18 cellular contexts compared by ENCODE assay signal in genomic region chr9:27386759-27387158, GRCh38.
DNase-seq lines count a peak whose midpoint lies in the region; ATAC-seq, FAIRE-seq and TF ChIP-seq lines count a peak whose summit lies in the region.
"Had no signal": no experiment of that assay in that cellular context is flagged by ENCODE, and none has a peak within 500 bp of the region (broad histone marks: within the 10 kb centered on the region; RNA-seq: fewer than 3 reads in every experiment).

No MANE protein-coding gene starts in this region.

- no peak overlapping the region for H4K8ac ChIP-seq in trophoblast cell (ENCODE audit: low read depth, low read length)

- no peak overlapping the region for H2AK5ac ChIP-seq in trophoblast cell (ENCODE audit: low read length)

- H3K79me2 ChIP-seq in Karpas-422 (ENCODE audit: low read length), result no peaks in the 10 kb centered on the region
- H3K79me2 ChIP-seq in trophoblast cell (ENCODE audit: control insufficient read depth, insufficient read depth, low read length, poor library complexity), result no peaks in the 10 kb centered on the region

- H3K18ac ChIP-seq in trophoblast cell (ENCODE audit: low read length), result no peak overlapping the region

- no peak overlapping the region for H4K12ac ChIP-seq in trophoblast cell (ENCODE audit: low read depth, low read length)

- peaks cover 4% of the 10 kb centered on the region for H3K79me1 ChIP-seq in trophoblast cell (ENCODE audit: low read length)

- intact Hi-C loops in esophagus muscularis mucosa (cut with DNase I), result no loop called here

- no peaks in the 10 kb centered on the region for H3K9me2 ChIP-seq in Karpas-422 (replicated peaks; ENCODE audit: insufficient read depth, low read length)

- H2BK5ac ChIP-seq in trophoblast cell (ENCODE audit: low read depth, low read length, poor library complexity), result no peak overlapping the region

- H3K4me2 ChIP-seq in Karpas-422 (ENCODE audit: low read depth, low read length, poor library complexity, severe bottlenecking) (peak overlapping the region; percentile 48), trophoblast cell (ENCODE audit: low read length) (no peak overlapping the region)
- H3K4me2 ChIP-seq: neural progenitor cell had no signal

- ATAC-seq in omental fat pad (ENCODE audit: low FRiP score), result no peak
- ATAC-seq: effector memory CD8-positive, alpha-beta T cell; heart left ventricle; sciatic nerve had no signal

- H3K36me3 ChIP-seq in Karpas-422 (ENCODE audit: insufficient read depth, low read length) (no peaks in the 10 kb centered on the region), esophagus muscularis mucosa (no peaks in the 10 kb centered on the region), trophoblast cell (ENCODE audit: control insufficient read depth in 1 of 2, insufficient read depth in 2 of 2, low read length in 2 of 2) (no peaks in the 10 kb centered on the region), H7 (replicated peaks; ENCODE audit: control insufficient read depth, insufficient read depth, low read length) (no peaks in the 10 kb centered on the region)
- H3K36me3 ChIP-seq: heart left ventricle, neural progenitor cell, SJSA1 had no signal

- H4K91ac ChIP-seq in trophoblast cell (ENCODE audit: low read depth, low read length), result no peak overlapping the region

- H2AFZ ChIP-seq in Karpas-422 (ENCODE audit: low read length), result no peak overlapping the region
- H2AFZ ChIP-seq in trophoblast cell (ENCODE audit: insufficient read depth, low read length, poor library complexity), result no peak overlapping the region
- H2AFZ ChIP-seq: neural progenitor cell had no signal

- H3K27ac ChIP-seq in Karpas-422 (ENCODE audit: low read length), result no peak overlapping the region
- no peak overlapping the region for H3K27ac ChIP-seq in esophagus muscularis mucosa (replicated peaks in 1 of 4)
- no peak overlapping the region for H3K27ac ChIP-seq in trophoblast cell (ENCODE audit: low read depth, low read length)
- H3K27ac ChIP-seq: heart left ventricle, neural progenitor cell, SJSA1 had no signal

- TF ChIP-seq POLR2A in esophagus muscularis mucosa (IDR thresholded peaks at IDR 0.05; ENCODE audit: low read depth), result no peak

- 65% methylated on average over 3 of the region's 3 CpGs for WGBS in esophagus muscularis mucosa
- no CpG with 5 or more reads among the region's 3 CpGs for WGBS in trophoblast cell (ENCODE audit: extremely low coverage, insufficient coverage, insufficient read length)

- no peak overlapping the region for H3K23ac ChIP-seq in trophoblast cell (ENCODE audit: low read length)

- H3K4ac ChIP-seq in trophoblast cell (ENCODE audit: low read depth, low read length), result no peak overlapping the region

- H3K4me1 ChIP-seq in Karpas-422 (ENCODE audit: low read length), result peaks cover 45% of the 10 kb centered on the region
- peaks cover 3 to 47% (median 39%) of the 10 kb centered on the region in 4 donors for H3K4me1 ChIP-seq in esophagus muscularis mucosa
- H3K4me1 ChIP-seq in trophoblast cell (ENCODE audit: control insufficient read depth in 1 of 2, insufficient read depth in 2 of 2, low read length in 2 of 2), result peaks cover 10% of the 10 kb centered on the region in 2 experiments
- H3K4me1 ChIP-seq: SJSA1 had no signal

- H3K9ac ChIP-seq in Karpas-422 (ENCODE audit: low read length), result no peak overlapping the region
- H3K9ac ChIP-seq in trophoblast cell (ENCODE audit: low read length), result no peak overlapping the region
- H3K9ac ChIP-seq: neural progenitor cell had no signal

- H2BK120ac ChIP-seq in trophoblast cell (ENCODE audit: insufficient read depth, low read length, poor library complexity), result no peak overlapping the region

- DNase-seq in GM19239 (ENCODE audit: insufficient read length, low spot score) (no peak), Karpas-422 (no peak), esophagus muscularis mucosa (ENCODE audit: extremely low spot score) (peak; percentile 8), trophoblast cell (peak; percentile 59 to 63), H7 (no peak), omental fat pad (ENCODE audit: low spot score) (no peak), SHP77 treated with DMSO at 0.1 percent for 48 hours (lab: John Stamatoyannopoulos, UW) (no peak), NCI-H345 treated with DMSO at 0.1 percent for 48 hours (lab: John Stamatoyannopoulos, UW; ENCODE audit: unreplicated experiment) (no peak)
- DNase-seq: activated CD4-positive, alpha-beta T cell treated with anti-CD3 and anti-CD28 coated beads for 4 hours; activated effector memory CD4-positive, alpha-beta T cell treated with Interleukin-2 at 50 U/mL for 16 hours; effector memory CD8-positive, alpha-beta T cell; heart left ventricle; NCI-H1694 treated with DMSO at 0.1 percent for 48 hours; NCI-H510A; substantia nigra had no signal

- TF ChIP-seq EP300 in esophagus muscularis mucosa (IDR thresholded peaks at IDR 0.05), result no peak

- H3K14ac ChIP-seq in trophoblast cell (ENCODE audit: low read length), result no peak overlapping the region

- no peak overlapping the region for H3K4me3 ChIP-seq in Karpas-422 (ENCODE audit: low read length)
- no peak overlapping the region for H3K4me3 ChIP-seq in esophagus muscularis mucosa
- H3K4me3 ChIP-seq in trophoblast cell (ENCODE audit: low read depth, low read length), result no peak overlapping the region
- H3K4me3 ChIP-seq in H7 (ENCODE audit: insufficient read depth, low read depth, low read length), result no peak overlapping the region
- H3K4me3 ChIP-seq: heart left ventricle, neural progenitor cell, SJSA1 had no signal

- no peak overlapping the region for H2BK12ac ChIP-seq in trophoblast cell (ENCODE audit: low read length)

- TF ChIP-seq CTCF in esophagus muscularis mucosa (IDR thresholded peaks at IDR 0.05), result no peak
- TF ChIP-seq CTCF in omental fat pad (IDR thresholded peaks at IDR 0.05), result no peak

- H3K9me3 ChIP-seq in Karpas-422 (ENCODE audit: low read length) (no peaks in the 10 kb centered on the region), esophagus muscularis mucosa (no peaks in the 10 kb centered on the region), trophoblast cell (ENCODE audit: insufficient read depth, low read depth, low read length) (no peaks in the 10 kb centered on the region)
- H3K9me3 ChIP-seq: heart left ventricle, SJSA1 had no signal

- FAIRE-seq in GM19239 (lab: Jason Lieb, UNC), result peak; percentile 60

- no peaks in the 10 kb centered on the region for H4K20me1 ChIP-seq in Karpas-422 (ENCODE audit: insufficient read depth, low read depth, low read length)

- H3K27me3 ChIP-seq in Karpas-422 (ENCODE audit: low read length), result no peaks in the 10 kb centered on the region
- H3K27me3 ChIP-seq in esophagus muscularis mucosa, result no peaks in the 10 kb centered on the region
- no peaks in the 10 kb centered on the region for H3K27me3 ChIP-seq in trophoblast cell (ENCODE audit: insufficient read depth, low read length)
- no peaks in the 10 kb centered on the region for H3K27me3 ChIP-seq in H7 (ENCODE audit: control insufficient read depth, insufficient read depth, low read length)
- H3K27me3 ChIP-seq: heart left ventricle, neural progenitor cell, SJSA1 had no signal

Comparison
In these comparisons a context has a peak if more than half of its experiments do, and no peak if none do; other contexts are left out.
1. DNase-seq: peak in esophagus muscularis mucosa (single experiment) and trophoblast cell (2 of 2); none in GM19239 (single experiment), Karpas-422 (single experiment), H7 (single experiment), omental fat pad (single experiment), SHP77 treated with DMSO at 0.1 percent for 48 hours (single experiment) and NCI-H345 treated with DMSO at 0.1 percent for 48 hours (single experiment).